In the genomic region with DNA sequence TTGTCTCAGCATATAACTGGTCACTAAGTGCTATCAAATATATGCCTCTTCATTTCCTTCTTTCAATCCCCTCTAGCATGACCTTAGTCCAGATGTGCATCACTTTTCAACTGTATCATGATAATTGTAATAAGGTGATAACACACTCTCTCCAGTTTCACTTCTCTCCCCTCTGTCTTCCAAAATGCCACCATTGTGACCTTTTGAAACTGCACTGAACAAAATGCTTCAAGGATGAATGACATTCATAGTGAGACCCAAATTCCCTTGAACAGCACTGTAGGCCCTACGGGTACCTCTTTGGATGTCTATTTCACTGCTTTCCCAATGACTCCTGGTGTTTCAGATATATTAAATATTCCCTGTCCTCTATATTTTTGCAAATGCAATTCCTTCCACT, we compare ENCODE assay signal across 26 cellular contexts.
"Had no signal": no experiment of that assay in that cellular context is flagged by ENCODE, and none has a peak within 500 bp of the region (broad histone marks: within the 10 kb centered on the region; RNA-seq: fewer than 3 reads in every experiment).

No MANE protein-coding gene starts in this region.

- H3K4me3 ChIP-seq: gastrocnemius medialis, lung, pancreas, right atrium auricular region, smooth muscle cell, suprapubic skin, transverse colon, upper lobe of right lung, uterus had no signal

- H3K27me3 ChIP-seq: gastrocnemius medialis, pancreas, right atrium auricular region, suprapubic skin, transverse colon, upper lobe of right lung, uterus had no signal

- ATAC-seq: esophagus mucosa; gastrocnemius medialis; left ventricle myocardium superior; natural killer cell; pancreas; sciatic nerve; stimulated activated naive CD8-positive, alpha-beta T cell treated with anti-CD3 and anti-CD28 coated beads, Interleukin-15, amount 100 ng/mL, for 72 hours; upper lobe of right lung had no signal

- H3K4me2 ChIP-seq: smooth muscle cell had no signal

- DNase-seq: effector CD8-positive, alpha-beta T cell; endodermal cell; foreskin fibroblast; gastrocnemius medialis; head of caudate nucleus; left ventricle myocardium superior; natural killer cell; occipital lobe; pancreas; stimulated activated CD4-positive, alpha-beta T cell treated with anti-CD3 and anti-CD28 coated beads, Interleukin-12 subunit alpha, Interleukin-12 subunit beta, amount 100 ng/mL, for 4 hours; stimulated activated CD4-positive, alpha-beta T cell treated with anti-CD3 and anti-CD28 coated beads, Interleukin-1b, Interleukin-23, amount 100 ng/mL, for 48 hours; stimulated activated CD4-positive, alpha-beta T cell treated with anti-CD3 and anti-CD28 coated beads, Interleukin-4, amount 100 ng/mL, for 1 hour; stimulated activated CD8-positive, alpha-beta memory T cell treated with anti-CD3 and anti-CD28 coated beads, Interleukin-4, amount 100 ng/mL, for 48 hours; stimulated activated naive CD4-positive, alpha-beta T cell; stimulated activated naive CD8-positive, alpha-beta T cell treated with anti-CD3 and anti-CD28 coated beads, Interleukin-15, amount 100 ng/mL, for 72 hours; transverse colon; upper lobe of right lung; uterus had no signal

- H3K9me3 ChIP-seq: pancreas, uterus had no signal

- H3K4me1 ChIP-seq: gastrocnemius medialis, pancreas, right atrium auricular region, suprapubic skin, transverse colon, upper lobe of right lung, uterus had no signal

- H3K36me3 ChIP-seq: gastrocnemius medialis, pancreas, right atrium auricular region, suprapubic skin, transverse colon, upper lobe of right lung, uterus had no signal

- FAIRE-seq: keratinocyte, pancreas had no signal

- H3K27ac ChIP-seq: epithelial cell of prostate, gastrocnemius medialis, pancreas, right atrium auricular region, suprapubic skin, transverse colon, upper lobe of right lung, uterus had no signal
